ENCODE assay signal across 8 cellular contexts in the genomic region with DNA sequence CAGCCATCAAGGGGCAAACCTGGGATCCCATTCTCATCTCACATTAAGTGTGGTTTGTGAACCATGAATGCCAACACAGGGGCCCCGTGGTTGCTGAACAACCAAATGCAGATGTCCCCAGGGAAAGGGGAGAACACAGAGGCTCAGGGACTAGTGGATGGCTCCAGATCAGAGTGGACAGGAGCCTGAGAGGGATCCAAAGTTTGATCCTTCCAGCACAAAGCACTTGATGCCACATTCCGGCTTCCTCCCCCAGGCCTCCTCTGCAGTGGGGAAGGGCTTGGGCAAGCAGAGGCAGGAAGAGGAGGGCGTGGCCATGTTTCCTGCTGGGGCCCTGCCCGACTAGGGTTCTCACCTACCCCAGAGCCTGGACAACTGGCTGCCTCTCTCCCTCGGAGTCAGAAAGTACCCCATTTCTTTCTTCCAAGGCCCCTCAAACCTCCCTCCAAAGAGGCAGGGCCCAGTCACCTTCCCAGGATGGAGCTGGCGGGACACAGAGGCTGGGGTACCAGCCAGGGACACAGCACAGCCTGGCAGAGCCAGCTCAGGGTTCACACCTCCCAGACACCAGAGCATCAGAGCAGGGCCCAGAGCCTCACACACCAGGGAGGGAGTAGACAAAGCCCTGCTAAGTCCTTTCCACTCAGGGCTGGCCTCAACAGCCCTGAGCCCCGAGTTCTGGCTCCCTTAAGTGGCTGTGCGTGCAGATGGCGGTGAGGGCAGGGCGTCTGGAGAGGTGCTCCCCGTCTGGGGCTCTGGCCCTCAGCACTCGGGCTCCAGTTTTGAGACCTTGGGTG. TPM values are rescaled to one million over a fixed set of nuclear protein-coding genes. Genes with fewer than 3 reads are reported as not detected.
A peak's percentile ranks its signal among the peaks of the same experiment; 100 is the strongest.
DNase-seq lines count a peak whose midpoint lies in the region; ATAC-seq and TF ChIP-seq lines count a peak whose summit lies in the region.

No MANE protein-coding gene starts in this region.

- in situ Hi-C loops in GM23248 (cut with MboI), result no loop called here

- H3K27ac ChIP-seq in GM23248 (no peak overlapping the region), left ventricle myocardium inferior (replicated peaks) (peak overlapping the region; percentile 91), skeletal muscle tissue (ENCODE audit: low read depth, low read length) (peak overlapping the region; percentile 19)

- H4K20me1 ChIP-seq in GM23248 (ENCODE audit: insufficient read depth), result no peaks in the 10 kb centered on the region

- no peak for ATAC-seq in GM19395 (IDR thresholded peaks at IDR 0.05; ENCODE audit: unreplicated experiment)
- ATAC-seq in GM21447 (IDR thresholded peaks at IDR 0.05; ENCODE audit: unreplicated experiment), result no peak

- H3K9me2 ChIP-seq in GM23248 (ENCODE audit: insufficient read depth), result no peaks in the 10 kb centered on the region

- peak overlapping the region; percentile 34; the same call in 1 of the 2 replicates for H2AFZ ChIP-seq in GM23248

- H3K4me1 ChIP-seq in GM23248 (ENCODE audit: insufficient read depth) (peaks cover 14% of the 10 kb centered on the region; the same call in 1 of the 2 replicates), left ventricle myocardium inferior (peaks cover 60% of the 10 kb centered on the region), skeletal muscle tissue (ENCODE audit: control insufficient read depth in 3 of 3, insufficient read depth in 3 of 3, low read length in 3 of 3) (peaks cover 18 to 56% (median 35%) of the 10 kb centered on the region in 3 donors)

- H3K9ac ChIP-seq in GM23248 (no peak overlapping the region), skeletal muscle tissue (ENCODE audit: low read depth in 1 of 3, low read length in 3 of 3) (peak overlapping the region; percentile 10 to 93 (median 74))

- intact Hi-C loops in left ventricle myocardium inferior (cut with micrococcal nuclease), result no loop called here

- no peaks in the 10 kb centered on the region for H3K9me3 ChIP-seq in GM23248 (ENCODE audit: low read depth)
- H3K9me3 ChIP-seq in left ventricle myocardium inferior (replicated peaks), result no peaks in the 10 kb centered on the region
- no peaks in the 10 kb centered on the region for H3K9me3 ChIP-seq in skeletal muscle tissue (ENCODE audit: control insufficient read depth in 3 of 3, low read length in 3 of 3)

- no peak overlapping the region for H3K4me2 ChIP-seq in GM23248 (ENCODE audit: unreplicated experiment)

- TF ChIP-seq CTCF in left ventricle myocardium inferior (IDR thresholded peaks at IDR 0.05; ENCODE audit: borderline replicate concordance), result no peak

- H3K27me3 ChIP-seq in GM23248 (replicated peaks; ENCODE audit: insufficient read depth) (no peaks in the 10 kb centered on the region), left ventricle myocardium inferior (ENCODE audit: low read depth) (no peaks in the 10 kb centered on the region), skeletal muscle tissue (ENCODE audit: control insufficient read depth in 3 of 3, insufficient read depth in 3 of 3, low read length in 3 of 3) (no peaks in the 10 kb centered on the region)

- H3F3A ChIP-seq in GM23248 (ENCODE audit: insufficient read depth), result peaks cover 8% of the 10 kb centered on the region

- H3K79me2 ChIP-seq in GM23248 (ENCODE audit: insufficient read depth), result no peaks in the 10 kb centered on the region

- 73% methylated on average over 12 of the region's 12 CpGs for WGBS in GM23248 (ENCODE audit: low coverage in 1 of 2, low lambda C conversion rate in 2 of 2, missing lambda C conversion rate in 2 of 2), 2 experiments

- H3K36me3 ChIP-seq in GM23248 (ENCODE audit: low read depth) (no peaks in the 10 kb centered on the region), left ventricle myocardium inferior (no peaks in the 10 kb centered on the region), skeletal muscle tissue (ENCODE audit: control insufficient read depth in 3 of 3, insufficient read depth in 3 of 3, low read length in 3 of 3) (no peaks in the 10 kb centered on the region)

- H3K4me3 ChIP-seq in GM23248 (no peak overlapping the region), left ventricle myocardium inferior (peak overlapping the region; percentile 86), skeletal muscle tissue (ENCODE audit: low read length in 3 of 3) (peak overlapping the region in 1 of 3 donors; percentile 35)

- no peak for DNase-seq in GM23248
- peak; percentile 80 for DNase-seq in NOMO-1 treated with dmso at 0.1 percent for 144 hours (lab: John Stamatoyannopoulos, UW; ENCODE audit: unreplicated experiment)
- DNase-seq in activated T-cell treated with anti-CD3 and anti-CD28 coated beads, Interleukin-2, amount 50 U/mL, for 48 hours, result peak; percentile 79 to 83
- peak; percentile 57 for DNase-seq in left ventricle myocardium inferior
- no peak for DNase-seq in COLO829 (ENCODE audit: low spot score)

RNA-seq across cellular contexts. Expression of a gene that starts 4.3 kb away (rescaled TPM):
- total RNA-seq in GM23248 (2014; rRNA removed; shearing (Covaris generic)), result 2.9 and 3.9 TPM in 2 replicates
- polyA plus RNA-seq in GM23248 (2016; fragmentation: Nextera tagmentation; extraction: Ambion mirVana), result 2.0 and 2.1 TPM in 2 replicates
- total RNA-seq in left ventricle myocardium inferior (28.2 TPM), skeletal muscle tissue (2.1 TPM)

RNA-seq across cellular contexts. Expression of a gene that starts 7.6 kb away (rescaled TPM):
- not detected in 2 replicates for total RNA-seq in GM23248 (2014; rRNA removed; shearing (Covaris generic))
- polyA plus RNA-seq in GM23248 (2016; fragmentation: Nextera tagmentation; extraction: Ambion mirVana), result not detected in 2 replicates
- 0.33 TPM for total RNA-seq in left ventricle myocardium inferior
- not detected for total RNA-seq in skeletal muscle tissue

Comparison
In these comparisons a context has a peak if more than half of its experiments do, and no peak if none do; other contexts are left out.
1. DNase-seq: peak in NOMO-1 treated with dmso at 0.1 percent for 144 hours (single experiment), activated T-cell treated with anti-CD3 and anti-CD28 coated beads, Interleukin-2, amount 50 U/mL, for 48 hours (2 of 2) and left ventricle myocardium inferior (single experiment); none in GM23248 (single experiment) and COLO829 (single experiment).